Comparison of ENCODE assay signal across 1 cellular context in the genomic region with DNA sequence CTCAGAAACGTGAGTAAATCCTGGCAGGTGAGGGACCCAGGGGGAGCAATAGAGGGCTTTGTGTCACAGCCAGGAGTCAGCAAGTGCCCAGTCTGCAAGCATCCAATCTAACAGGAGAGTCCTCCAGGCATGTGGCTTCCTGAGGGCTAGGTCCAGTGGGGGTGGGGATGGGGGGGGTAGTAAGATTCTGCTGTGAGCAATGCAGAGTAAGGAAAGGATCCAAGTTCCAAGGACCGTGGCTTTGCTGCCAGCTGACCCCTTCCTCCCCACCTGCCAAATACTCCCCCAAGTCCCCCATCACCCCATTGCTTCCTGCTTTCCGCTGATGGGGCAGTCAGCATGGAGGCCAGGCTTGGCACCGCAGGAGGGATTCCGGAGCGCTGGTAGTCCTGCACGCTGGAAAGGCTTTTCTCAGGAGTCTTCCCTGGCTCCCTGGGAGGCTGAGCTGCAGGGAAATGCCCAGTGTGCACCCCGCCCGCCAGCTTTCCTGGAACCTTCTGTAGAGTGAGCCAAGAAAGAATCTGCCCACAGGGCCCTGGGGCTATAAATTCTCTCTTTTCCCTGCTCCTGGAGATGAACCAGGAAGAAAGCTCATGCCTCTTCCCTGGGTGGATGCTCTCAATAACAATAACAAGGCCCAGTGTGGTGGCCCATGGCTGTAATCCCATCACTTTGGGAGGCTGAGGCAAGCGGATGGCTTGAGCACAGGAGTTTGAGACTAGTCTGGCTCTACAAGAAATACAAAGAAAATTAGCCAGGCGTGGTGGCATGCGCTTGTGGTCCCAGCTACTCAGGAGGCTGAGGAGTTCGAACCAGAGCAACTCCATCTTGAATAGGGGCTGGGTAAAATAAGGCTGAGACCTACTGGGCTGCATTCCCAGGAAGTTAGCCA.
TF ChIP-seq lines count a peak whose summit lies in the region.

No MANE protein-coding gene starts in this region.

TF ChIP-seq in K562, 482 proteins besides CTCF, POLR2A, EP300 and RAD21 (continued from another document and continues in another):
- TF ChIP-seq, protein P1, sequence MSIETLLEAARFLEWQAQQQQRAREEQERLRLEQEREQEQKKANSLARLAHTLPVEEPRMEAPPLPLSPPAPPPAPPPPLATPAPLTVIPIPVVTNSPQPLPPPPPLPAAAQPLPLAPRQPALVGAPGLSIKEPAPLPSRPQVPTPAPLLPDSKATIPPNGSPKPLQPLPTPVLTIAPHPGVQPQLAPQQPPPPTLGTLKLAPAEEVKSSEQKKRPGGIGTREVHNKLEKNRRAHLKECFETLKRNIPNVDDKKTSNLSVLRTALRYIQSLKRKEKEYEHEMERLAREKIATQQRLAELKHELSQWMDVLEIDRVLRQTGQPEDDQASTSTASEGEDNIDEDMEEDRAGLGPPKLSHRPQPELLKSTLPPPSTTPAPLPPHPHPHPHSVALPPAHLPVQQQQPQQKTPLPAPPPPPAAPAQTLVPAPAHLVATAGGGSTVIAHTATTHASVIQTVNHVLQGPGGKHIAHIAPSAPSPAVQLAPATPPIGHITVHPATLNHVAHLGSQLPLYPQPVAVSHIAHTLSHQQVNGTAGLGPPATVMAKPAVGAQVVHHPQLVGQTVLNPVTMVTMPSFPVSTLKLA (conservative IDR thresholded peaks at IDR 0.05), result no peak
- no peak for TF ChIP-seq PRPF4 (IDR thresholded peaks at IDR 0.05; ENCODE audit: insufficient read depth, low read depth, low read length, poor library complexity, severe bottlenecking)
- TF ChIP-seq, protein P2, sequence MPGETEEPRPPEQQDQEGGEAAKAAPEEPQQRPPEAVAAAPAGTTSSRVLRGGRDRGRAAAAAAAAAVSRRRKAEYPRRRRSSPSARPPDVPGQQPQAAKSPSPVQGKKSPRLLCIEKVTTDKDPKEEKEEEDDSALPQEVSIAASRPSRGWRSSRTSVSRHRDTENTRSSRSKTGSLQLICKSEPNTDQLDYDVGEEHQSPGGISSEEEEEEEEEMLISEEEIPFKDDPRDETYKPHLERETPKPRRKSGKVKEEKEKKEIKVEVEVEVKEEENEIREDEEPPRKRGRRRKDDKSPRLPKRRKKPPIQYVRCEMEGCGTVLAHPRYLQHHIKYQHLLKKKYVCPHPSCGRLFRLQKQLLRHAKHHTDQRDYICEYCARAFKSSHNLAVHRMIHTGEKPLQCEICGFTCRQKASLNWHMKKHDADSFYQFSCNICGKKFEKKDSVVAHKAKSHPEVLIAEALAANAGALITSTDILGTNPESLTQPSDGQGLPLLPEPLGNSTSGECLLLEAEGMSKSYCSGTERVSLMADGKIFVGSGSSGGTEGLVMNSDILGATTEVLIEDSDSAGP (CRISPR knock-in tag; IDR thresholded peaks at IDR 0.05), result no peak
- no peak for TF ChIP-seq TAF1 (IDR thresholded peaks at IDR 0.05; ENCODE audit: control insufficient read depth, extremely low read depth, insufficient read depth, low read length, severe bottlenecking)
- TF ChIP-seq ZNF76 (CRISPR knock-in tag; IDR thresholded peaks at IDR 0.05; ENCODE audit: borderline replicate concordance), result no peak; the same call in 1 of the 2 replicates
- TF ChIP-seq HDAC8 (tag; IDR thresholded peaks at IDR 0.05), result peak; percentile 92
- TF ChIP-seq NONO (IDR thresholded peaks at IDR 0.05; ENCODE audit: low read depth in 2 of 2, low read length in 1 of 2), result no peak
- TF ChIP-seq ZNF41 (CRISPR knock-in tag; conservative IDR thresholded peaks at IDR 0.05), result peak; percentile 86
- TF ChIP-seq KAT8 (IDR thresholded peaks at IDR 0.05; ENCODE audit: low read depth), result no peak
- TF ChIP-seq MCM2 (IDR thresholded peaks at IDR 0.05; ENCODE audit: low read depth), result no peak
- no peak for TF ChIP-seq POLR2H (tag; IDR thresholded peaks at IDR 0.05; ENCODE audit: low read depth)
- no peak for TF ChIP-seq ADNP (tag; IDR thresholded peaks at IDR 0.05)
- TF ChIP-seq TFAM (CRISPR knock-in tag; conservative IDR thresholded peaks at IDR 0.05), result no peak
- TF ChIP-seq MBD2 (IDR thresholded peaks at IDR 0.05; ENCODE audit: borderline replicate concordance, low read depth), result no peak
- peak; percentile 30; the same call in 1 of the 2 replicates for TF ChIP-seq NFIX (CRISPR knock-in tag; IDR thresholded peaks at IDR 0.05; ENCODE audit: low read depth)
- TF ChIP-seq, protein P3, sequence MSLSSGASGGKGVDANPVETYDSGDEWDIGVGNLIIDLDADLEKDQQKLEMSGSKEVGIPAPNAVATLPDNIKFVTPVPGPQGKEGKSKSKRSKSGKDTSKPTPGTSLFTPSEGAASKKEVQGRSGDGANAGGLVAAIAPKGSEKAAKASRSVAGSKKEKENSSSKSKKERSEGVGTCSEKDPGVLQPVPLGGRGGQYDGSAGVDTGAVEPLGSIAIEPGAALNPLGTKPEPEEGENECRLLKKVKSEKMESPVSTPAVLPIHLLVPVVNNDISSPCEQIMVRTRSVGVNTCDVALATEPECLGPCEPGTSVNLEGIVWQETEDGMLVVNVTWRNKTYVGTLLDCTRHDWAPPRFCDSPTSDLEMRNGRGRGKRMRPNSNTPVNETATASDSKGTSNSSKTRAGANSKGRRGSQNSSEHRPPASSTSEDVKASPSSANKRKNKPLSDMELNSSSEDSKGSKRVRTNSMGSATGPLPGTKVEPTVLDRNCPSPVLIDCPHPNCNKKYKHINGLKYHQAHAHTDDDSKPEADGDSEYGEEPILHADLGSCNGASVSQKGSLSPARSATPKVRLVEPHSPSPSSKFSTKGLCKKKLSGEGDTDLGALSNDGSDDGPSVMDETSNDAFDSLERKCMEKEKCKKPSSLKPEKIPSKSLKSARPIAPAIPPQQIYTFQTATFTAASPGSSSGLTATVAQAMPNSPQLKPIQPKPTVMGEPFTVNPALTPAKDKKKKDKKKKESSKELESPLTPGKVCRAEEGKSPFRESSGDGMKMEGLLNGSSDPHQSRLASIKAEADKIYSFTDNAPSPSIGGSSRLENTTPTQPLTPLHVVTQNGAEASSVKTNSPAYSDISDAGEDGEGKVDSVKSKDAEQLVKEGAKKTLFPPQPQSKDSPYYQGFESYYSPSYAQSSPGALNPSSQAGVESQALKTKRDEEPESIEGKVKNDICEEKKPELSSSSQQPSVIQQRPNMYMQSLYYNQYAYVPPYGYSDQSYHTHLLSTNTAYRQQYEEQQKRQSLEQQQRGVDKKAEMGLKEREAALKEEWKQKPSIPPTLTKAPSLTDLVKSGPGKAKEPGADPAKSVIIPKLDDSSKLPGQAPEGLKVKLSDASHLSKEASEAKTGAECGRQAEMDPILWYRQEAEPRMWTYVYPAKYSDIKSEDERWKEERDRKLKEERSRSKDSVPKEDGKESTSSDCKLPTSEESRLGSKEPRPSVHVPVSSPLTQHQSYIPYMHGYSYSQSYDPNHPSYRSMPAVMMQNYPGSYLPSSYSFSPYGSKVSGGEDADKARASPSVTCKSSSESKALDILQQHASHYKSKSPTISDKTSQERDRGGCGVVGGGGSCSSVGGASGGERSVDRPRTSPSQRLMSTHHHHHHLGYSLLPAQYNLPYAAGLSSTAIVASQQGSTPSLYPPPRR (CRISPR knock-in tag; IDR thresholded peaks at IDR 0.05; ENCODE audit: borderline replicate concordance), result no peak
- TF ChIP-seq PRMT5 (CRISPR knock-in tag; IDR thresholded peaks at IDR 0.05), result no peak
- TF ChIP-seq THRAP3 (IDR thresholded peaks at IDR 0.05; ENCODE audit: borderline replicate concordance), result no peak
- TF ChIP-seq ARNT (IDR thresholded peaks at IDR 0.05), result no peak
- TF ChIP-seq, protein P4, sequence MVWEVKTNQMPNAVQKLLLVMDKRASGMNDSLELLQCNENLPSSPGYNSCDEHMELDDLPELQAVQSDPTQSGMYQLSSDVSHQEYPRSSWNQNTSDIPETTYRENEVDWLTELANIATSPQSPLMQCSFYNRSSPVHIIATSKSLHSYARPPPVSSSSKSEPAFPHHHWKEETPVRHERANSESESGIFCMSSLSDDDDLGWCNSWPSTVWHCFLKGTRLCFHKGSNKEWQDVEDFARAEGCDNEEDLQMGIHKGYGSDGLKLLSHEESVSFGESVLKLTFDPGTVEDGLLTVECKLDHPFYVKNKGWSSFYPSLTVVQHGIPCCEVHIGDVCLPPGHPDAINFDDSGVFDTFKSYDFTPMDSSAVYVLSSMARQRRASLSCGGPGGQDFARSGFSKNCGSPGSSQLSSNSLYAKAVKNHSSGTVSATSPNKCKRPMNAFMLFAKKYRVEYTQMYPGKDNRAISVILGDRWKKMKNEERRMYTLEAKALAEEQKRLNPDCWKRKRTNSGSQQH (CRISPR knock-in tag; IDR thresholded peaks at IDR 0.05), result peak; percentile 67; the same call in 1 of the 2 replicates
- no peak for TF ChIP-seq ZNF217 (CRISPR knock-in tag; IDR thresholded peaks at IDR 0.05)
- no peak for TF ChIP-seq RBM17 (IDR thresholded peaks at IDR 0.05; ENCODE audit: borderline replicate concordance, low read depth, low read length)
- no peak for TF ChIP-seq KLF1 (tag; IDR thresholded peaks at IDR 0.05)
- no peak for TF ChIP-seq TAL1 (IDR thresholded peaks at IDR 0.05)
- TF ChIP-seq SRF (CRISPR knock-in tag; IDR thresholded peaks at IDR 0.05), result 0 out of 4 replicates have a peak, but pooled peaks of 1 of the 2 experiments have one; percentile 47
- TF ChIP-seq MECOM (CRISPR knock-in tag; IDR thresholded peaks at IDR 0.05), result peak; percentile 66; the same call in 1 of the 2 replicates
- TF ChIP-seq, protein P5, sequence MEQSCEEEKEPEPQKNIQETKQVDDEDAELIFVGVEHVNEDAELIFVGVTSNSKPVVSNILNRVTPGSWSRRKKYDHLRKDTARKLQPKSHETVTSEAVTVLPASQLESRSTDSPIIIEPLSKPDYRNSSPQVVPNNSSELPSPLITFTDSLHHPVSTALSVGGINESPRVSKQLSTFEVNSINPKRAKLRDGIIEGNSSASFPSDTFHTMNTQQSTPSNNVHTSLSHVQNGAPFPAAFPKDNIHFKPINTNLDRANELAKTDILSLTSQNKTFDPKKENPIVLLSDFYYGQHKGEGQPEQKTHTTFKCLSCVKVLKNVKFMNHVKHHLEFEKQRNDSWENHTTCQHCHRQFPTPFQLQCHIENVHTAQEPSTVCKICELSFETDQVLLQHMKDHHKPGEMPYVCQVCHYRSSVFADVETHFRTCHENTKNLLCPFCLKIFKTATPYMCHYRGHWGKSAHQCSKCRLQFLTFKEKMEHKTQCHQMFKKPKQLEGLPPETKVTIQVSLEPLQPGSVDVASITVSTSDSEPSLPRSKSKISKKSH (CRISPR knock-in tag; IDR thresholded peaks at IDR 0.05), result no peak
- TF ChIP-seq POU5F1 (IDR thresholded peaks at IDR 0.05; ENCODE audit: borderline replicate concordance, low read depth, low read length, partially characterized antibody), result no peak
- TF ChIP-seq, protein P6, sequence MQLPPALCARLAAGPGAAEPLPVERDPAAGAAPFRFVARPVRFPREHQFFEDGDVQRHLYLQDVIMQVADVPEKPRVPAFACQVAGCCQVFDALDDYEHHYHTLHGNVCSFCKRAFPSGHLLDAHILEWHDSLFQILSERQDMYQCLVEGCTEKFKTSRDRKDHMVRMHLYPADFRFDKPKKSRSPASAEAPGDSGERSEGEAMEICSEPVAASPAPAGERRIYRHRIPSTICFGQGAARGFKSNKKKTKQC (CRISPR knock-in tag; IDR thresholded peaks at IDR 0.05), result no peak
- TF ChIP-seq, protein P7, sequence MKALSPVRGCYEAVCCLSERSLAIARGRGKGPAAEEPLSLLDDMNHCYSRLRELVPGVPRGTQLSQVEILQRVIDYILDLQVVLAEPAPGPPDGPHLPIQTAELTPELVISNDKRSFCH (CRISPR knock-in tag; IDR thresholded peaks at IDR 0.05), result no peak
- TF ChIP-seq, protein P7 (tag; IDR thresholded peaks at IDR 0.05), result peak; percentile 97
- TF ChIP-seq TAF7 (tag; IDR thresholded peaks at IDR 0.05), result peak; percentile 75; the same call in 1 of the 2 replicates
- TF ChIP-seq, protein P8, sequence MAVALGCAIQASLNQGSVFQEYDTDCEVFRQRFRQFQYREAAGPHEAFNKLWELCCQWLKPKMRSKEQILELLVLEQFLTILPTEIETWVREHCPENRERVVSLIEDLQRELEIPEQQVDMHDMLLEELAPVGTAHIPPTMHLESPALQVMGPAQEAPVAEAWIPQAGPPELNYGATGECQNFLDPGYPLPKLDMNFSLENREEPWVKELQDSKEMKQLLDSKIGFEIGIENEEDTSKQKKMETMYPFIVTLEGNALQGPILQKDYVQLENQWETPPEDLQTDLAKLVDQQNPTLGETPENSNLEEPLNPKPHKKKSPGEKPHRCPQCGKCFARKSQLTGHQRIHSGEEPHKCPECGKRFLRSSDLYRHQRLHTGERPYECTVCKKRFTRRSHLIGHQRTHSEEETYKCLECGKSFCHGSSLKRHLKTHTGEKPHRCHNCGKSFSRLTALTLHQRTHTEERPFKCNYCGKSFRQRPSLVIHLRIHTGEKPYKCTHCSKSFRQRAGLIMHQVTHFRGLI (CRISPR knock-in tag; IDR thresholded peaks at IDR 0.05), result peak; percentile 92
- peak; percentile 91 for TF ChIP-seq SMAD3 (CRISPR knock-in tag; conservative IDR thresholded peaks at IDR 0.05)
- no peak for TF ChIP-seq ARID1B (IDR thresholded peaks at IDR 0.05)
- no peak for TF ChIP-seq HLTF (IDR thresholded peaks at IDR 0.05)
- TF ChIP-seq, protein P9, sequence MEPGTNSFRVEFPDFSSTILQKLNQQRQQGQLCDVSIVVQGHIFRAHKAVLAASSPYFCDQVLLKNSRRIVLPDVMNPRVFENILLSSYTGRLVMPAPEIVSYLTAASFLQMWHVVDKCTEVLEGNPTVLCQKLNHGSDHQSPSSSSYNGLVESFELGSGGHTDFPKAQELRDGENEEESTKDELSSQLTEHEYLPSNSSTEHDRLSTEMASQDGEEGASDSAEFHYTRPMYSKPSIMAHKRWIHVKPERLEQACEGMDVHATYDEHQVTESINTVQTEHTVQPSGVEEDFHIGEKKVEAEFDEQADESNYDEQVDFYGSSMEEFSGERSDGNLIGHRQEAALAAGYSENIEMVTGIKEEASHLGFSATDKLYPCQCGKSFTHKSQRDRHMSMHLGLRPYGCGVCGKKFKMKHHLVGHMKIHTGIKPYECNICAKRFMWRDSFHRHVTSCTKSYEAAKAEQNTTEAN (CRISPR knock-in tag; IDR thresholded peaks at IDR 0.05), result no peak
- TF ChIP-seq SP2 (IDR thresholded peaks at IDR 0.05; ENCODE audit: extremely low read depth, low read depth, low read length, poor library complexity, severe bottlenecking), result no peak
